Comparison of ENCODE assay signal across 29 cellular contexts in the genomic region with DNA sequence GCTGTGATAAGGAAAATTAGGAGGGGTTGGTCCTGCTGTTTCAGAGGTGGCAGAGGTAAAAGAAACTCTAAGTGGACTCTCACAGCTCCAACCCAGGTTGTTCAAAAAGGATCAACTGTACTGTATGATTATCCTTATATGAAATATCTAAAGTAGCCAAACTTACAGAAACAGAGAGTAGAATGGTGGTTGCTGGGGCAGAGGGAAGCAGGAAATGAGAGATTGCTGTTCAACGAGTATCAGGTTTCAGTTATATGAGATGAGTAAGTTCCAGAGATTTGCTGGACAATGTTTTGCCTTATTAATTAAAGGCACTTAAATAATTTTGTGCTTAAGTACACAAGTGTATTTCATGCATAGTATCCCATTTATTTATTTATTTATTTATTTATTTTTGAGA.
"Had no signal": no experiment of that assay in that cellular context is flagged by ENCODE, and none has a peak within 500 bp of the region (broad histone marks: within the 10 kb centered on the region; RNA-seq: fewer than 3 reads in every experiment).

No MANE protein-coding gene starts in this region.

- H3K4me1 Mint-ChIP-seq: T-helper 17 cell had no signal

- H3K4me1 ChIP-seq: Peyer's patch, SJCRH30 had no signal

- H3K4me3 Mint-ChIP-seq: T-helper 17 cell had no signal

- ATAC-seq: Right ventricle myocardium inferior, SK-N-SH treated with all-trans-retinoic acid at 6 μM for 48 hours, T-helper 17 cell had no signal

- H3K27ac Mint-ChIP-seq: T-helper 17 cell had no signal

- H3K27me3 ChIP-seq: MG63, Peyer's patch, SJCRH30 had no signal

- H3K4me2 ChIP-seq: PC-9 had no signal

- H3K4me3 ChIP-seq: MG63, PC-9, Peyer's patch, SJCRH30 had no signal

- H3K27ac ChIP-seq: HL-60, PC-9, Peyer's patch, SJCRH30 had no signal

- H3K36me3 ChIP-seq: MG63, Peyer's patch, SJCRH30 had no signal

- H3K27me3 Mint-ChIP-seq: T-helper 17 cell had no signal

- H3K9me3 ChIP-seq: MG63, Peyer's patch, SJCRH30 had no signal

- H2AFZ ChIP-seq: PC-9 had no signal

- DNase-seq: IMR-90; Karpas-422; KG1; MG63; MV-4-11; NCI-H1048; NCI-H1105; NCI-H1417; NCI-H1436 treated with DMSO at 0.1 percent for 48 hours; NCI-H1694; NCI-H187 treated with DMSO at 0.1 percent for 48 hours; NCI-H2081; NCI-H2107; NCI-H2171 treated with DMSO at 0.1 percent for 48 hours; NCI-H345; NCI-H446 treated with DMSO at 0.1 percent for 48 hours; NCI-H510A treated with DMSO at 0.1 percent for 48 hours; NCI-H526; NCI-H774; NK-92 treated with Interleukin-12 subunit alpha and Interleukin-12 subunit beta, amount 100 ng/mL, for 24 hours; PC-9; Peyer's patch; SHP77 treated with DMSO at 0.1 percent for 48 hours; T-helper 1 cell; T-helper 17 cell had no signal
